ENCODE assay signal across 8 cellular contexts in the genomic region with DNA sequence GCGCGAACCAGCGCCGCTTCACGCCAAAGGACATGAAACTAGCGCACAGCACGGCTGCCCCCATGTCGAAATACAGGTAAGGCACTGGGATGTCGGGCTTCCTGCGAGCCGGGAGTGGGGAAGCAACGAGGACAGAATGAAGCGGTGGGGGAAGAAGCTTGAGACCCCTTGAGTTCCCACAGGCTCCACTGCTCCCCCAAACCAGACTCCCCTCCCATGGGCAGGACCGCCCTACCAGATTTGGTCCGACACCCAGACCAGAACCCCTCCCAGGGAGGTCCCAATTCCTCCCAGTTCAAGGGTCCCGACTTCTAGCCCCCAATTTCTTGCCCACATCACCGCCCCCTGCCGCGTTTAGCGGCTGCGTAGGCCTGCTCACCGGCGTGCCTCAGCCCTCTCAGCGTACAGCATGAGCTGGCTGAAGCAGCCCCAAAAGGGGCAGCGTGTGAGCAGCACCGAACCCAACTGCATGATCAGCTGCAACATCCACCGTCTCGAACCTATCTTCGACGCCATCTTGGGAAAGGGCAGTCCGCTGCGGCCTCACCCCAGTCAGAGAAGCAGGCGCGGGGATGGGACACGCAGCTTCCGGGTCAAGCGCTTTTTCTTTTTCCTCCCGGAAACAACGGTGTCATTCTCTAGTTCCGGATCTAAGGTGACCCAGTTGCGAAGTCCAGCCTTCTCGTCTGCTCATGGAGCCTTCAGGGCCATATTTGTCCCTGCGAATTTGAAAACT. TPM values are rescaled to one million over a fixed set of nuclear protein-coding genes. Genes with fewer than 3 reads are reported as not detected.
DNase-seq lines count a peak whose midpoint lies in the region; ATAC-seq, FAIRE-seq and TF ChIP-seq lines count a peak whose summit lies in the region.

TSS of gene TMEM101 (minus strand) at position 527 of the 736 bp plus-strand sequence. CDS start at position 516, 11 bp downstream.

- peak within 1 kb of the TSS; percentile 79 for H3K4me2 ChIP-seq in A549

- H3K27ac ChIP-seq in A549 = peak within 1 kb of the TSS; percentile 89 to 92

- H3K4me3 ChIP-seq in A549 = peak within 1 kb of the TSS; percentile 80

- CTCF ChIA-PET in A549 (lab: Yijun Ruan, JAX) = interaction anchor here (0.6 to 1.6 kb wide), 5 partner anchors 12 to 490 kb away, joined by 3 to 7 read pairs (median 4); no protein-coding TSS in a partner anchor

- no peak for TF ChIP-seq RAD21 in A549 (conservative IDR thresholded peaks at IDR 0.05 in 1 of 2, IDR thresholded peaks at IDR 0.05 in 1 of 2)

- POLR2A ChIA-PET in A549 (lab: Yijun Ruan, JAX) = interaction anchor here (0.7 to 1.5 kb wide), 3 partner anchors 19 to 77 kb away, joined by 3 to 7 read pairs (median 6); partner anchors contain the start of gene G6PC3

- H3K9me3 ChIP-seq in A549 = no peaks in the 10 kb centered on the region

- FAIRE-seq in A549 (lab: Jason Lieb, UNC) = peak; percentile 67

- peak; percentile 85 for TF ChIP-seq POLR2A in A549 (IDR thresholded peaks at IDR 0.05; ENCODE audit: low read length)

- 5% methylated on average over 43 of the region's 43 CpGs for WGBS in A549 (ENCODE audit: missing lambda C conversion rate)

- DNase-seq in A549 (ENCODE audit: low read depth in 1 of 2, low spot score in 1 of 2) (peak; percentile 97 to 100), NCI-H446 (lab: John Stamatoyannopoulos, UW) (peak; percentile 85 to 93), cerebellar cortex (ENCODE audit: low spot score) (peak; percentile 95), islet precursor cell (peak; percentile 97)
- DNase-seq in activated CD4-positive, CD25-positive, alpha-beta regulatory T cell treated with anti-CD3 and anti-CD28 coated beads, Interleukin-2, amount 50 U/mL, for 72 hours = peak; percentile 80
- DNase-seq in stimulated activated CD4-positive, alpha-beta T cell treated with anti-CD3 and anti-CD28 coated beads, Interleukin-12 subunit alpha, Interleukin-12 subunit beta, amount 100 ng/mL, for 4 hours = peak; percentile 81

- TF ChIP-seq EP300 in A549 (IDR thresholded peaks at IDR 0.05) = no peak

- ATAC-seq in A549 = peak; percentile 91 to 95
- peak; percentile 76 for ATAC-seq in GM18868 (IDR thresholded peaks at IDR 0.05; ENCODE audit: unreplicated experiment)
- ATAC-seq in HG03159 (IDR thresholded peaks at IDR 0.05; ENCODE audit: unreplicated experiment) = peak; percentile 89

- H3K4me1 ChIP-seq in A549 = no peaks in the 10 kb centered on the region

- TF ChIP-seq CTCF in A549 (IDR thresholded peaks at IDR 0.05) = no peak

TF ChIP-seq in A549, 52 proteins besides CTCF, POLR2A, EP300 and RAD21:
- TF ChIP-seq ZSCAN20 (CRISPR knock-in tag; IDR thresholded peaks at IDR 0.05) (0 out of 2 replicates have a peak, but pooled peaks have one; percentile 63), GATA3 (IDR thresholded peaks at IDR 0.05; ENCODE audit: borderline replicate concordance) (peak; percentile 67), CEBPB (IDR thresholded peaks at IDR 0.05) (peak in 1 of 2 experiments; percentile 51; a peak in 1 of 4 replicates), MAFK (IDR thresholded peaks at IDR 0.05; ENCODE audit: partially characterized antibody) (peak; percentile 16), HOXB5 (CRISPR knock-in tag; IDR thresholded peaks at IDR 0.05) (0 out of 2 replicates have a peak, but pooled peaks have one; percentile 53), ZFP36 (IDR thresholded peaks at IDR 0.05; ENCODE audit: borderline replicate concordance, partially characterized antibody) (no peak), TP53 (CRISPR knock-in tag; IDR thresholded peaks at IDR 0.05) (peak; percentile 34; the same call in 1 of the 2 replicates), CHD4 (IDR thresholded peaks at IDR 0.05; ENCODE audit: borderline replicate concordance) (no peak), JUN (IDR thresholded peaks at IDR 0.05) (peak; percentile 89 to 98), HOXA7 (CRISPR knock-in tag; IDR thresholded peaks at IDR 0.05) (no peak), RFX5 (IDR thresholded peaks at IDR 0.05) (peak; percentile 58), HOXB13 (CRISPR knock-in tag; IDR thresholded peaks at IDR 0.05; ENCODE audit: low read depth) (peak; percentile 36; the same call in 1 of the 2 replicates), CHD2 (IDR thresholded peaks at IDR 0.05; ENCODE audit: low read length, partially characterized antibody) (peak; percentile 59), RNF2 (IDR thresholded peaks at IDR 0.05; ENCODE audit: borderline replicate concordance, low read depth) (no peak), FOXS1 (CRISPR knock-in tag; IDR thresholded peaks at IDR 0.05) (peak; percentile 69), ZC3H11A (IDR thresholded peaks at IDR 0.05) (0 out of 2 replicates have a peak, but pooled peaks have one; percentile 3), MYC (IDR thresholded peaks at IDR 0.05; ENCODE audit: borderline replicate concordance, low read length) (peak; percentile 42; the same call in 1 of the 2 replicates), NR3C1 (IDR thresholded peaks at IDR 0.05) (no peak), SMC3 (IDR thresholded peaks at IDR 0.05) (peak; percentile 31; the same call in 1 of the 3 replicates), KDM5A (IDR thresholded peaks at IDR 0.05) (peak; percentile 99), FOSB (CRISPR knock-in tag; IDR thresholded peaks at IDR 0.05) (no peak), HDAC2 (IDR thresholded peaks at IDR 0.05) (peak; percentile 97), SREBF2 (IDR thresholded peaks at IDR 0.05) (no peak), E2F6 (IDR thresholded peaks at IDR 0.05; ENCODE audit: borderline replicate concordance, low read depth) (peak; percentile 91), TFCP2L1 (CRISPR knock-in tag; IDR thresholded peaks at IDR 0.05) (no peak), RCOR1 (IDR thresholded peaks at IDR 0.05; ENCODE audit: low read depth, low read length) (peak; percentile 81; the same call in 1 of the 2 replicates), FOSL2 (IDR thresholded peaks at IDR 0.05) (no peak), FOSL2 (CRISPR knock-in tag; IDR thresholded peaks at IDR 0.05) (peak; percentile 55), EHMT2 (IDR thresholded peaks at IDR 0.05; ENCODE audit: low read depth) (peak; percentile 59; the same call in 1 of the 2 replicates)
- TF ChIP-seq, protein P1, sequence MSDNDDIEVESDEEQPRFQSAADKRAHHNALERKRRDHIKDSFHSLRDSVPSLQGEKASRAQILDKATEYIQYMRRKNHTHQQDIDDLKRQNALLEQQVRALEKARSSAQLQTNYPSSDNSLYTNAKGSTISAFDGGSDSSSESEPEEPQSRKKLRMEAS (IDR thresholded peaks at IDR 0.05) = peak; percentile 97
- TF ChIP-seq, protein P2, sequence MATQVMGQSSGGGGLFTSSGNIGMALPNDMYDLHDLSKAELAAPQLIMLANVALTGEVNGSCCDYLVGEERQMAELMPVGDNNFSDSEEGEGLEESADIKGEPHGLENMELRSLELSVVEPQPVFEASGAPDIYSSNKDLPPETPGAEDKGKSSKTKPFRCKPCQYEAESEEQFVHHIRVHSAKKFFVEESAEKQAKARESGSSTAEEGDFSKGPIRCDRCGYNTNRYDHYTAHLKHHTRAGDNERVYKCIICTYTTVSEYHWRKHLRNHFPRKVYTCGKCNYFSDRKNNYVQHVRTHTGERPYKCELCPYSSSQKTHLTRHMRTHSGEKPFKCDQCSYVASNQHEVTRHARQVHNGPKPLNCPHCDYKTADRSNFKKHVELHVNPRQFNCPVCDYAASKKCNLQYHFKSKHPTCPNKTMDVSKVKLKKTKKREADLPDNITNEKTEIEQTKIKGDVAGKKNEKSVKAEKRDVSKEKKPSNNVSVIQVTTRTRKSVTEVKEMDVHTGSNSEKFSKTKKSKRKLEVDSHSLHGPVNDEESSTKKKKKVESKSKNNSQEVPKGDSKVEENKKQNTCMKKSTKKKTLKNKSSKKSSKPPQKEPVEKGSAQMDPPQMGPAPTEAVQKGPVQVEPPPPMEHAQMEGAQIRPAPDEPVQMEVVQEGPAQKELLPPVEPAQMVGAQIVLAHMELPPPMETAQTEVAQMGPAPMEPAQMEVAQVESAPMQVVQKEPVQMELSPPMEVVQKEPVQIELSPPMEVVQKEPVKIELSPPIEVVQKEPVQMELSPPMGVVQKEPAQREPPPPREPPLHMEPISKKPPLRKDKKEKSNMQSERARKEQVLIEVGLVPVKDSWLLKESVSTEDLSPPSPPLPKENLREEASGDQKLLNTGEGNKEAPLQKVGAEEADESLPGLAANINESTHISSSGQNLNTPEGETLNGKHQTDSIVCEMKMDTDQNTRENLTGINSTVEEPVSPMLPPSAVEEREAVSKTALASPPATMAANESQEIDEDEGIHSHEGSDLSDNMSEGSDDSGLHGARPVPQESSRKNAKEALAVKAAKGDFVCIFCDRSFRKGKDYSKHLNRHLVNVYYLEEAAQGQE (IDR thresholded peaks at IDR 0.05) = no peak
- TF ChIP-seq, protein P3, sequence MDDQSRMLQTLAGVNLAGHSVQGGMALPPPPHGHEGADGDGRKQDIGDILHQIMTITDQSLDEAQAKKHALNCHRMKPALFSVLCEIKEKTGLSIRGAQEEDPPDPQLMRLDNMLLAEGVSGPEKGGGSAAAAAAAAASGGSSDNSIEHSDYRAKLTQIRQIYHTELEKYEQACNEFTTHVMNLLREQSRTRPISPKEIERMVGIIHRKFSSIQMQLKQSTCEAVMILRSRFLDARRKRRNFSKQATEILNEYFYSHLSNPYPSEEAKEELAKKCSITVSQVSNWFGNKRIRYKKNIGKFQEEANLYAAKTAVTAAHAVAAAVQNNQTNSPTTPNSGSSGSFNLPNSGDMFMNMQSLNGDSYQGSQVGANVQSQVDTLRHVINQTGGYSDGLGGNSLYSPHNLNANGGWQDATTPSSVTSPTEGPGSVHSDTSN (IDR thresholded peaks at IDR 0.05) = peak; percentile 76

RNA-seq across cellular contexts. Expression of gene TMEM101, which starts in this region (rescaled TPM):
- polyA plus RNA-seq in A549 (2011; rRNA removed) (38.2 and 40.3 TPM in 2 replicates), A549 (2017; fragmentation: RNase III; extraction: RNeasy Plus Mini Kit Qiagen cat#74134 plus additional on column Dnase treatment) (29.6 to 33.5 TPM (median 32.2 TPM) in 3 replicates)
- polyA plus RNA-seq in A549 (2012; cell fraction: cytosol; rRNA removed) = 53.9 and 59.4 TPM in 2 replicates
- polyA plus RNA-seq in A549 (2012; cell fraction: nucleus; rRNA removed) = 64.5 and 68.1 TPM in 2 replicates
- 37.8 and 44.1 TPM in 2 replicates for polyA minus RNA-seq in A549 (2011; rRNA and poly(A)+ RNA removed)

Comparison
In these comparisons a context has a peak if more than half of its experiments do, and no peak if none do; other contexts are left out.
1. Peak in every context shown above with its lines: DNase-seq, ATAC-seq, H3K4me3 ChIP-seq and H3K27ac ChIP-seq.